In the genomic region with DNA sequence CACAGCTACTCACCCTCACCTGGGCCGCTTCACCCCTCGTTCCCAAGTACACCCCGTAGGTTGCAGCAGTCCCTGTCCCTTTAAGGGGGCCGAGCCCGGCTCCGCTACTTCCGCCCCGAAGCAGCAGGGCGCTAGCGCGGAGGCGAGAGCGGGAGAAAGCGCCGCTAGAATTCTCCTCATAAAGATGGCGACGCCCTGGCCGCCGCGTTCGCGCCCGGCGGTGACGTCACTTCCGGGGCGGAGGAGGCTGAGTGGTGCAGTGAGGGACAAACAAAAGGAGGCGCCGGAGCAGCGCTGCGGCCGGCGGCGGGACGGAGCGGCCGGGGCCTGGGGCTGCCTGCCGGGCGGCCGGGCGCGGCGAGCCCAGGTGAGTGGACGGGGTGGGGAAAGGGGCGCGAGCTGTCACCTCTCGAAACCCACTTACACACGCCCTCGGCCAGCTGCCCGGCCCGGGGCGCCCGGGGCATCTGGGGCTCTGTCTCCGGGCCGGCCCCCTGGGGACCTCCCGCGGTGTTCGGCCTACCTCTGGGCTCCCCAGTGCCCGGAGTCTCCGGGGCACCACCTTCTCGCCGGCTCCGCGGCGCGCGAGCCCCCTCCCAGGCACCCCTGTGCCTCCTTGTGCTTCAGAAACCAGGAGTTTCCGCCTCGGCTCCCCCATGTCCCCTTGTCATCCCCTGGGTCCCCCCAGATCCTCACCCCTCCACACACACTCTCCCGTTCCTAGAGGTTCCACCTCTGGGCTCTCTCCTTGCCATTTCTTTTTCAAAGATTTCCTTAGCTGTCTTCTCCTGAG, we compare ENCODE assay signal across 8 cellular contexts. TPM values are rescaled to one million over a fixed set of nuclear protein-coding genes. Genes with fewer than 3 reads are reported as not detected.
A peak's percentile ranks its signal among the peaks of the same experiment; 100 is the strongest.
DNase-seq lines count a peak whose midpoint lies in the region; ATAC-seq and TF ChIP-seq lines count a peak whose summit lies in the region.

TSS of gene KYAT1 (minus strand) at position 67 of the 793 bp plus-strand sequence. CDS start 36,545 bp downstream, outside the sequence.
TSS of gene LRRC8A (plus strand) at position 250 of the 793 bp plus-strand sequence. CDS start 25,032 bp downstream, outside the sequence.

- POLR2A ChIA-PET in activated naive CD8-positive, alpha-beta T cell treated with anti-CD3 and anti-CD28 coated beads, Interleukin-2, amount 10 ng/mL, durations not matched to agents 7 days and 5 days (lab: Charles Lee): interaction anchor here (0.6 to 4.1 kb wide), 10 partner anchors 16 to 426 kb away, joined by 3 to 34 read pairs (median 3); partner anchors contain the start of gene ODF2

- TF ChIP-seq CTCF in GM12875 (IDR thresholded peaks at IDR 0.05; ENCODE audit: borderline replicate concordance, insufficient read depth, low read depth, low read length) (no peak), SU-DHL-6 (IDR thresholded peaks at IDR 0.05; ENCODE audit: insufficient read depth, low read length, poor library complexity, severe bottlenecking) (no peak), osteocyte (IDR thresholded peaks at IDR 0.05) (no peak)

- DNase-seq in NCI-H1417 (lab: John Stamatoyannopoulos, UW) (peak; percentile 94 to 99 (median 98)), head of caudate nucleus (peak; percentile 95 to 99 (median 98)), osteocyte (ENCODE audit: extremely low spot score, unreplicated experiment) (peak; percentile 98)
- peak; percentile 99 for DNase-seq in activated naive CD8-positive, alpha-beta T cell treated with anti-CD3 and anti-CD28 coated beads, Interleukin-2, amount 10 ng/mL, durations not matched to agents 7 days and 5 days

- H3K4me3 Mint-ChIP-seq in activated naive CD8-positive, alpha-beta T cell treated with anti-CD3 and anti-CD28 coated beads, Interleukin-2, amount 10 ng/mL, durations not matched to agents 7 days and 5 days: peak within 1 kb of the TSS; percentile 99
- H3K4me3 Mint-ChIP-seq in osteocyte (ENCODE audit: unreplicated experiment): peak within 1 kb of the TSS; percentile 94

- peak; percentile 84 for ATAC-seq in HG02763 (IDR thresholded peaks at IDR 0.05; ENCODE audit: unreplicated experiment)
- peak; percentile 95 for ATAC-seq in activated naive CD8-positive, alpha-beta T cell treated with anti-CD3 and anti-CD28 coated beads, Interleukin-2, amount 10 ng/mL, durations not matched to agents 7 days and 5 days (ENCODE audit: low read depth)

- peaks cover 20% of the 10 kb centered on the region for H3F3A ChIP-seq in SU-DHL-6 (ENCODE audit: insufficient read depth)

- H3K4me1 ChIP-seq in thymus (ENCODE audit: control insufficient read depth, insufficient read depth, low read length): peaks cover 7% of the 10 kb centered on the region

- no peaks in the 10 kb centered on the region for H3K9me3 Mint-ChIP-seq in activated naive CD8-positive, alpha-beta T cell treated with anti-CD3 and anti-CD28 coated beads, Interleukin-2, amount 10 ng/mL, durations not matched to agents 7 days and 5 days
- H3K9me3 Mint-ChIP-seq in osteocyte (ENCODE audit: unreplicated experiment): no peaks in the 10 kb centered on the region

- peaks cover 82% of the 10 kb centered on the region for H3K79me2 ChIP-seq in SU-DHL-6 (ENCODE audit: insufficient read depth, low read length)

- peak within 1 kb of the TSS; percentile 97 for H3K27ac ChIP-seq in SU-DHL-6 (ENCODE audit: low read depth, low read length)
- peak within 1 kb of the TSS; percentile 90 for H3K27ac ChIP-seq in thymus (ENCODE audit: low read depth)

- under 1% methylated on average over 70 of the region's 70 CpGs for WGBS in thymus

- no peaks in the 10 kb centered on the region for H3K9me2 ChIP-seq in SU-DHL-6 (replicated peaks; ENCODE audit: insufficient read depth, low read length)

- H3K4me2 ChIP-seq in SU-DHL-6 (ENCODE audit: low read depth, low read length, poor library complexity, severe bottlenecking): peak within 1 kb of the TSS; percentile 87

- peak within 1 kb of the TSS; percentile 96 for H3K27ac Mint-ChIP-seq in activated naive CD8-positive, alpha-beta T cell treated with anti-CD3 and anti-CD28 coated beads, Interleukin-2, amount 10 ng/mL, durations not matched to agents 7 days and 5 days
- H3K27ac Mint-ChIP-seq in osteocyte (ENCODE audit: unreplicated experiment): peak within 1 kb of the TSS; percentile 92

- no peaks in the 10 kb centered on the region for H3K36me3 ChIP-seq in SU-DHL-6 (ENCODE audit: low read length)
- H3K36me3 ChIP-seq in thymus (ENCODE audit: control insufficient read depth, insufficient read depth): peaks cover 13% of the 10 kb centered on the region

- no peaks in the 10 kb centered on the region for H3K27me3 Mint-ChIP-seq in activated naive CD8-positive, alpha-beta T cell treated with anti-CD3 and anti-CD28 coated beads, Interleukin-2, amount 10 ng/mL, durations not matched to agents 7 days and 5 days
- no peaks in the 10 kb centered on the region for H3K27me3 Mint-ChIP-seq in osteocyte (ENCODE audit: unreplicated experiment)

- H3K36me3 Mint-ChIP-seq in activated naive CD8-positive, alpha-beta T cell treated with anti-CD3 and anti-CD28 coated beads, Interleukin-2, amount 10 ng/mL, durations not matched to agents 7 days and 5 days: peaks cover 6% of the 10 kb centered on the region
- H3K36me3 Mint-ChIP-seq in osteocyte (ENCODE audit: unreplicated experiment): peaks cover 2% of the 10 kb centered on the region

- H3K4me3 ChIP-seq in GM12875 (ENCODE audit: low read depth, low read length) (peak within 1 kb of the TSS; percentile 94), SU-DHL-6 (ENCODE audit: insufficient read depth, low read length, poor library complexity, severe bottlenecking) (peak within 1 kb of the TSS; percentile 88), thymus (ENCODE audit: low read length) (peak within 1 kb of the TSS; percentile 92)

- H3K27me3 ChIP-seq in SU-DHL-6 (ENCODE audit: low read length) (no peaks in the 10 kb centered on the region), thymus (ENCODE audit: control insufficient read depth, insufficient read depth) (no peaks in the 10 kb centered on the region)

- H4K20me1 ChIP-seq in SU-DHL-6 (ENCODE audit: low read depth, low read length): no peaks in the 10 kb centered on the region

- peaks cover 36% of the 10 kb centered on the region for H3K4me1 Mint-ChIP-seq in activated naive CD8-positive, alpha-beta T cell treated with anti-CD3 and anti-CD28 coated beads, Interleukin-2, amount 10 ng/mL, durations not matched to agents 7 days and 5 days
- peaks cover 28% of the 10 kb centered on the region for H3K4me1 Mint-ChIP-seq in osteocyte (ENCODE audit: unreplicated experiment)

- intact Hi-C loops in head of caudate nucleus (cut with DNase I): loop anchor here (5.0 kb wide), 2 partner anchors 40 to 65 kb away; partner anchors contain the start of genes DOLK, NUP188 and PHYHD1

- H3K9ac ChIP-seq in SU-DHL-6 (ENCODE audit: low read length): peak within 1 kb of the TSS; percentile 97

- H3K9me3 ChIP-seq in SU-DHL-6 (ENCODE audit: insufficient read depth, low read length): no peaks in the 10 kb centered on the region
- H3K9me3 ChIP-seq in thymus (ENCODE audit: control insufficient read depth): no peaks in the 10 kb centered on the region

- no peak within 1 kb of the TSS for H2AFZ ChIP-seq in SU-DHL-6 (ENCODE audit: low read depth, low read length, severe bottlenecking)

RNA-seq across cellular contexts. Expression of gene KYAT1, which starts in this region (rescaled TPM):
- 10 to 100 TPM; 14.9 to 16.3 TPM for total RNA-seq in activated naive CD8-positive, alpha-beta T cell treated with anti-CD3 and anti-CD28 coated beads, Interleukin-2, amount 10 ng/mL, durations not matched to agents 7 days and 5 days
- 5.3 and 6.5 TPM in 2 replicates for total RNA-seq in osteocyte
- polyA plus RNA-seq in thymus: 9.9 TPM

RNA-seq across cellular contexts. Expression of gene LRRC8A, which starts in this region (rescaled TPM):
- total RNA-seq in activated naive CD8-positive, alpha-beta T cell treated with anti-CD3 and anti-CD28 coated beads, Interleukin-2, amount 10 ng/mL, durations not matched to agents 7 days and 5 days: 10 to 100 TPM; 24.1 to 25.9 TPM
- 39.5 and 42.8 TPM in 2 replicates for total RNA-seq in osteocyte
- 10.3 TPM for polyA plus RNA-seq in thymus

Comparison
In these comparisons a context has a peak if more than half of its experiments do, and no peak if none do; other contexts are left out.
1. Peak in every context shown above with its lines: DNase-seq, ATAC-seq, H3K4me3 ChIP-seq and H3K27ac ChIP-seq.